Comparison of ENCODE assay signal across 15 cellular contexts in genomic region chr11:40183073-40184064, GRCh38.
A peak's percentile ranks its signal among the peaks of the same experiment; 100 is the strongest.
DNase-seq lines count a peak whose midpoint lies in the region; ATAC-seq and TF ChIP-seq lines count a peak whose summit lies in the region.
"Had no signal": no experiment of that assay in that cellular context is flagged by ENCODE, and none has a peak within 500 bp of the region (broad histone marks: within the 10 kb centered on the region; RNA-seq: fewer than 3 reads in every experiment).

No MANE protein-coding gene starts in this region.

- ATAC-seq in GM19023 (IDR thresholded peaks at IDR 0.05; ENCODE audit: unreplicated experiment) (peak; percentile 87), GM21786 (IDR thresholded peaks at IDR 0.05; ENCODE audit: unreplicated experiment) (peak; percentile 86), HG03175 (IDR thresholded peaks at IDR 0.05; ENCODE audit: unreplicated experiment) (peak; percentile 93), gastrocnemius medialis (no peak)
- ATAC-seq: CD8-positive, alpha-beta T cell; effector memory CD8-positive, alpha-beta T cell; heart left ventricle had no signal

- DNase-seq in left kidney (ENCODE audit: low read depth, low spot score) (peak; percentile 68), gastrocnemius medialis (no peak), uterus (no peak), SW 1271 (lab: John Stamatoyannopoulos, UW) (no peak)
- no peak for DNase-seq in stimulated activated naive CD4-positive, alpha-beta T cell treated with Interleukin-2 at 50 U/mL for 16 hours (lab: John Stamatoyannopoulos, UW)
- DNase-seq: amniotic stem cell; CD8-positive, alpha-beta T cell; effector memory CD8-positive, alpha-beta T cell; heart left ventricle; NCI-H1092; NK-92 treated with Interleukin-12 subunit alpha and Interleukin-12 subunit beta, amount 100 ng/mL, for 24 hours had no signal

- H3K9me3 ChIP-seq in gastrocnemius medialis (no peaks in the 10 kb centered on the region), uterus (no peaks in the 10 kb centered on the region)
- H3K9me3 ChIP-seq: heart left ventricle had no signal

- no peaks in the 10 kb centered on the region for H3K36me3 ChIP-seq in gastrocnemius medialis
- H3K36me3 ChIP-seq in uterus = no peaks in the 10 kb centered on the region
- H3K36me3 ChIP-seq: heart left ventricle had no signal

- TF ChIP-seq POLR2A in gastrocnemius medialis (IDR thresholded peaks at IDR 0.05) (no peak), uterus (IDR thresholded peaks at IDR 0.05) (no peak)

- in situ Hi-C loops in gastrocnemius medialis (cut with MboI; ENCODE audit: low sequenced_read_pairs in 4 of 4) = no loop called here

- TF ChIP-seq CTCF in gastrocnemius medialis (IDR thresholded peaks at IDR 0.05 in 4 of 5, conservative IDR thresholded peaks at IDR 0.05 in 1 of 5) (no peak), uterus (IDR thresholded peaks at IDR 0.05) (no peak)

- H3K27me3 ChIP-seq in gastrocnemius medialis = no peaks in the 10 kb centered on the region
- H3K27me3 ChIP-seq in uterus = no peaks in the 10 kb centered on the region
- H3K27me3 ChIP-seq: heart left ventricle had no signal

- H3K4me3 ChIP-seq in gastrocnemius medialis (no peak overlapping the region), uterus (no peak overlapping the region)
- H3K4me3 ChIP-seq: heart left ventricle had no signal

- H3K4me1 ChIP-seq in gastrocnemius medialis = no peaks in the 10 kb centered on the region
- H3K4me1 ChIP-seq in uterus = no peaks in the 10 kb centered on the region
- H3K4me1 ChIP-seq: heart left ventricle, parathyroid adenoma had no signal

- intact Hi-C loops in gastrocnemius medialis (cut with DNase I; ENCODE audit: low total_unique reads) (no loop called here), uterus (cut with DNase I; ENCODE audit: low total_unique reads) (no loop called here)

- H3K27ac ChIP-seq in gastrocnemius medialis (no peak overlapping the region), uterus (no peak overlapping the region)
- H3K27ac ChIP-seq: heart left ventricle, parathyroid adenoma had no signal

Comparison
In these comparisons a context has a peak if more than half of its experiments do, and no peak if none do; other contexts are left out.
1. ATAC-seq: peak in GM19023 (single experiment), GM21786 (single experiment) and HG03175 (single experiment); none in gastrocnemius medialis (0 of 2).